16 cellular contexts compared by ENCODE assay signal in genomic region chr2:30351941-30352340, GRCh38.
DNase-seq lines count a peak whose midpoint lies in the region; ATAC-seq, FAIRE-seq and TF ChIP-seq lines count a peak whose summit lies in the region.
"Had no signal": no experiment of that assay in that cellular context is flagged by ENCODE, and none has a peak within 500 bp of the region (broad histone marks: within the 10 kb centered on the region; RNA-seq: fewer than 3 reads in every experiment).

No MANE protein-coding gene starts in this region.

- H3K56ac ChIP-seq in mesendoderm (ENCODE audit: low read length) = no peak overlapping the region

- H2BK15ac ChIP-seq in mesendoderm (replicated peaks; ENCODE audit: low read depth) = no peak overlapping the region

- H3K9ac ChIP-seq in K562 (ENCODE audit: insufficient read depth in 1 of 2, low read depth in 2 of 2, low read length in 2 of 2) (no peak overlapping the region), mesendoderm (ENCODE audit: low read length) (no peak overlapping the region)
- H3K9ac ChIP-seq: BLaER1 treated with 17β-estradiol and CSF1 and Interleukin-3, amounts not matched to agents 10 nM and 100 nM had no signal

- no peaks in the 10 kb centered on the region for H3K79me1 ChIP-seq in mesendoderm (ENCODE audit: low read length)

- H3K9me3 ChIP-seq in left ventricle myocardium inferior (replicated peaks) = no peaks in the 10 kb centered on the region
- no peaks in the 10 kb centered on the region for H3K9me3 ChIP-seq in K562 (replicated peaks; ENCODE audit: control insufficient read depth, insufficient read depth, low read depth, low read length)
- no peaks in the 10 kb centered on the region for H3K9me3 ChIP-seq in upper lobe of right lung
- H3K9me3 ChIP-seq: BLaER1 treated with 17β-estradiol and CSF1 and Interleukin-3, amounts not matched to agents 10 nM and 100 nM had no signal

- intact Hi-C loops in left ventricle myocardium inferior (cut with micrococcal nuclease) (loop anchor here (10.0 kb wide), 2 partner anchors 63 to 117 kb away; partner anchors contain the start of gene LBH), left ventricle myocardium superior (cut with micrococcal nuclease) (loop anchor here (10.0 kb wide), 1 partner anchor 117 kb away; the partner anchor contains the start of gene LBH), K562 (cut with micrococcal nuclease) (no loop called here), upper lobe of right lung (cut with DNase I) (no loop called here)

- POLR2A ChIA-PET in K562 (lab: Yijun Ruan, JAX) = interaction anchor here (1.0 kb wide), 1 partner anchor 39 kb away, joined by 3 read pairs; no protein-coding TSS in a partner anchor

- BruUV-seq in K562 (replicated peaks; lab: Mats Ljungman, UMichigan) = no TSS peak

- H2BK5ac ChIP-seq in mesendoderm (ENCODE audit: low read length) = peak overlapping the region; percentile 54

- H3K36me3 ChIP-seq in left ventricle myocardium inferior (no peaks in the 10 kb centered on the region), K562 (ENCODE audit: control insufficient read depth, insufficient read depth, low read length) (no peaks in the 10 kb centered on the region), mesendoderm (ENCODE audit: control insufficient read depth, insufficient read depth, low read length) (no peaks in the 10 kb centered on the region), upper lobe of right lung (no peaks in the 10 kb centered on the region)
- H3K36me3 ChIP-seq: BLaER1 treated with 17β-estradiol and CSF1 and Interleukin-3, amounts not matched to agents 10 nM and 100 nM had no signal

- no peak for TF ChIP-seq EP300 in K562 (IDR thresholded peaks at IDR 0.05; ENCODE audit: low read length)

- no peak overlapping the region for H4K8ac ChIP-seq in mesendoderm (ENCODE audit: low read depth, low read length)

- TF ChIP-seq CTCF in left ventricle myocardium inferior (IDR thresholded peaks at IDR 0.05; ENCODE audit: borderline replicate concordance) (no peak), K562 (IDR thresholded peaks at IDR 0.05 in 2 of 3, conservative IDR thresholded peaks at IDR 0.05 in 1 of 3; ENCODE audit: insufficient read depth in 2 of 3, low read depth in 1 of 3, low read length in 3 of 3) (no peak), upper lobe of right lung (IDR thresholded peaks at IDR 0.05) (no peak)

- H3K79me2 ChIP-seq in K562 (ENCODE audit: control insufficient read depth, insufficient read depth, low read length) (no peaks in the 10 kb centered on the region), mesendoderm (ENCODE audit: control insufficient read depth, insufficient read depth, low read length) (no peaks in the 10 kb centered on the region)

- no peak overlapping the region for H3K4me2 ChIP-seq in K562 (ENCODE audit: insufficient read depth, low read length)
- H3K4me2 ChIP-seq in mesendoderm (ENCODE audit: low read length) = no peak overlapping the region
- H3K4me2 ChIP-seq: BLaER1 treated with 17β-estradiol and CSF1 and Interleukin-3, amounts not matched to agents 10 nM and 100 nM had no signal

- H2AK5ac ChIP-seq in mesendoderm (ENCODE audit: low read length) = peak overlapping the region; percentile 61

- H2AFZ ChIP-seq in K562 (ENCODE audit: low read depth, low read length) = no peak overlapping the region

- no peak overlapping the region for H3K23ac ChIP-seq in mesendoderm (ENCODE audit: low read length)

- TF ChIP-seq POLR2A in K562 (conservative IDR thresholded peaks at IDR 0.05) = no peak

- H3K4me3 ChIP-seq in left ventricle myocardium inferior (no peak overlapping the region), K562 (no peak overlapping the region), mesendoderm (ENCODE audit: low read length) (no peak overlapping the region), upper lobe of right lung (no peak overlapping the region)
- H3K4me3 ChIP-seq: BLaER1 treated with 17β-estradiol and CSF1 and Interleukin-3, amounts not matched to agents 10 nM and 100 nM had no signal

- peaks cover 68% of the 10 kb centered on the region for H3K4me1 ChIP-seq in left ventricle myocardium inferior
- H3K4me1 ChIP-seq in K562 (replicated peaks in 1 of 2; ENCODE audit: control insufficient read depth in 2 of 2, insufficient read depth in 2 of 2, low read length in 2 of 2) = no peaks in the 10 kb centered on the region; a peak in 1 of 5 replicates
- peaks cover 9% of the 10 kb centered on the region for H3K4me1 ChIP-seq in mesendoderm (ENCODE audit: control insufficient read depth, low read depth, low read length)
- H3K4me1 ChIP-seq in upper lobe of right lung = peaks cover 8% of the 10 kb centered on the region

- ATAC-seq in left ventricle myocardium superior (no peak), K562 (no peak), HG03159 (IDR thresholded peaks at IDR 0.05; ENCODE audit: unreplicated experiment) (no peak), upper lobe of right lung (no peak)
- ATAC-seq: CD8-positive, alpha-beta T cell; HCT116 had no signal

- in situ Hi-C loops in K562 (cut with MboI) = no loop called here

- H3K18ac ChIP-seq in mesendoderm (ENCODE audit: low read length) = no peak overlapping the region

- H4K5ac ChIP-seq in mesendoderm (ENCODE audit: low read length) = no peak overlapping the region

- no peak overlapping the region for H3K4ac ChIP-seq in mesendoderm (ENCODE audit: low read depth, low read length)

- H3K27me3 ChIP-seq in left ventricle myocardium inferior (ENCODE audit: low read depth) (no peaks in the 10 kb centered on the region), K562 (ENCODE audit: control insufficient read depth in 2 of 2, insufficient read depth in 2 of 2, low read length in 2 of 2) (peaks cover 15 to 48% of the 10 kb centered on the region in 2 experiments), mesendoderm (ENCODE audit: insufficient read depth, low read length, poor library complexity) (no peaks in the 10 kb centered on the region), upper lobe of right lung (no peaks in the 10 kb centered on the region)
- H3K27me3 ChIP-seq: BLaER1 treated with 17β-estradiol and CSF1 and Interleukin-3, amounts not matched to agents 10 nM and 100 nM had no signal

- CTCF ChIA-PET in K562 (lab: Yijun Ruan, JAX; ENCODE audit: low intra/inter-chr PET ratio) = no interaction called here

- DNase-seq in left ventricle myocardium inferior (no peak), left ventricle myocardium superior (no peak), K562 (ENCODE audit: extremely low read depth in 1 of 4, low spot score in 3 of 4) (no peak), mesendoderm (no peak), upper lobe of right lung (no peak)
- DNase-seq: Calu3; CD8-positive, alpha-beta T cell; DMS79 treated with DMSO at 0.1 percent for 48 hours; GF-D8; GOT3; H7; HFFc6 had no signal

- H3K9me1 ChIP-seq in K562 (ENCODE audit: control insufficient read depth, insufficient read depth, low read length) = no peaks in the 10 kb centered on the region

- peak overlapping the region; percentile 86 for H3K27ac ChIP-seq in left ventricle myocardium inferior (replicated peaks)
- H3K27ac ChIP-seq in K562 (ENCODE audit: extremely low read depth, low read depth, low read length) = no peak overlapping the region
- H3K27ac ChIP-seq in mesendoderm (ENCODE audit: low read depth, low read length) = no peak overlapping the region
- no peak overlapping the region for H3K27ac ChIP-seq in upper lobe of right lung
- H3K27ac ChIP-seq: BLaER1 treated with 17β-estradiol and CSF1 and Interleukin-3, amounts not matched to agents 10 nM and 100 nM had no signal

- no peak for TF ChIP-seq RAD21 in K562 (CRISPR knock-in tag; conservative IDR thresholded peaks at IDR 0.05 in 1 of 2, IDR thresholded peaks at IDR 0.05 in 1 of 2)

- no peak overlapping the region for H2BK120ac ChIP-seq in mesendoderm (ENCODE audit: low read depth, low read length)

- 0 out of 2 replicates have a peak, but pooled peaks cover 2% of the 10 kb centered on the region for H4K20me1 ChIP-seq in K562 (replicated peaks; ENCODE audit: control insufficient read depth, insufficient read depth, low read length)
- H4K20me1 ChIP-seq: BLaER1 treated with 17β-estradiol and CSF1 and Interleukin-3, amounts not matched to agents 10 nM and 100 nM had no signal

- WGBS in K562 (ENCODE audit: insufficient coverage, low coverage, missing lambda C conversion rate) = 3% methylated on average over 3 of the region's 3 CpGs
- WGBS in mesendoderm (ENCODE audit: extremely low coverage, insufficient coverage, low lambda C conversion rate) = no CpG with 5 or more reads among the region's 3 CpGs

- FAIRE-seq in K562 (lab: Jason Lieb, UNC) = peak; percentile 19
- FAIRE-seq: HTR-8/SVneo had no signal

TF ChIP-seq in K562, 482 proteins besides CTCF, POLR2A, EP300 and RAD21 (continues in another document):
- TF ChIP-seq CREM (IDR thresholded peaks at IDR 0.05; ENCODE audit: low read depth) (no peak), TAF9B (IDR thresholded peaks at IDR 0.05; ENCODE audit: partially characterized antibody) (no peak), ZNF695 (CRISPR knock-in tag; IDR thresholded peaks at IDR 0.05) (no peak), CTBP1 (IDR thresholded peaks at IDR 0.05; ENCODE audit: borderline replicate concordance) (peak; percentile 44), RBM39 (optimal IDR thresholded peaks at IDR 0.05; ENCODE audit: low read depth, low read length) (no peak)

Comparison
In these comparisons a context has a peak if more than half of its experiments do, and no peak if none do; other contexts are left out.
1. intact Hi-C loops: an anchor here in left ventricle myocardium inferior (10.0 kb wide) and left ventricle myocardium superior (10.0 kb wide); none called in K562 and upper lobe of right lung.